Comparison of ENCODE assay signal across 1 cellular context in the genomic region with DNA sequence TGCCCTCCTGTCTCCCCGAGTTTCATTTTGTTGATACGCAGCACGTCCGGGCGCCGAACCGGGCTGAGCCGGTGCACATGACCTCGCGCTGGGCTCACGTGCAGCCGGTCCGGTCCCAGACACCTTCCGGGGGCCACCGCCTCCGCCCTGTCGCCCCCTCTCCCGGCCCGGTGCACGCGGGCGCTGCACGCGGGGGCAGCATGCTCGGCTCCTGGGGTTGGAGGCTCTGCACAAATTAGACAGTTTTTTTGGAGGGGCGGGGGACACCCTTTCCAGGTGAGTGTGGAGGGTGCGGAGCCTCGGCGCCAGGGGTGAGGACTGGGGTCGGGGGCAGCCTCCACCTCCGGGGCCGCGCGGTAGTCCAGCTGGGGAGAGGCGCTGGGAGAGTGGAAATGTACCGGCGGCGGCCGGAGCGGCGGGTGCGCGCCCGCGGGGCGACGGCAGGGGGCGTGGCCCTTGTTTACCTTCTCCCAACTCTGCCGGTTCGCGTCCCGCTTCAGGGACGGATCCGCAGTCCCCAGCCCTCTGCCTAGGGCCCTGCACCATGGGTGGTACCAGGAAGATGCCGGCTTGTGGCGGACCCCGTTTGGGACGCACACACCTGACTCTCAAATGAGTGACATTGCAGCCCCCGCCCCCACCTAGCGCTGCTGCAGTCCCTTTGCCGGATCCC.
A peak's percentile ranks its signal among the peaks of the same experiment; 100 is the strongest.
TF ChIP-seq lines count a peak whose summit lies in the region.

No MANE protein-coding gene starts in this region.

TF ChIP-seq in HepG2, 621 proteins besides CTCF, POLR2A, EP300 and RAD21 (continued from another document):
- no peak for TF ChIP-seq ZNF674 (CRISPR knock-in tag; IDR thresholded peaks at IDR 0.05; ENCODE audit: low read depth)
- TF ChIP-seq CENPT (CRISPR knock-in tag; IDR thresholded peaks at IDR 0.05; ENCODE audit: low read depth), result no peak
- no peak; the same call in 1 of the 2 replicates for TF ChIP-seq ZFX (CRISPR knock-in tag; IDR thresholded peaks at IDR 0.05; ENCODE audit: low read depth)
- TF ChIP-seq, protein P1, sequence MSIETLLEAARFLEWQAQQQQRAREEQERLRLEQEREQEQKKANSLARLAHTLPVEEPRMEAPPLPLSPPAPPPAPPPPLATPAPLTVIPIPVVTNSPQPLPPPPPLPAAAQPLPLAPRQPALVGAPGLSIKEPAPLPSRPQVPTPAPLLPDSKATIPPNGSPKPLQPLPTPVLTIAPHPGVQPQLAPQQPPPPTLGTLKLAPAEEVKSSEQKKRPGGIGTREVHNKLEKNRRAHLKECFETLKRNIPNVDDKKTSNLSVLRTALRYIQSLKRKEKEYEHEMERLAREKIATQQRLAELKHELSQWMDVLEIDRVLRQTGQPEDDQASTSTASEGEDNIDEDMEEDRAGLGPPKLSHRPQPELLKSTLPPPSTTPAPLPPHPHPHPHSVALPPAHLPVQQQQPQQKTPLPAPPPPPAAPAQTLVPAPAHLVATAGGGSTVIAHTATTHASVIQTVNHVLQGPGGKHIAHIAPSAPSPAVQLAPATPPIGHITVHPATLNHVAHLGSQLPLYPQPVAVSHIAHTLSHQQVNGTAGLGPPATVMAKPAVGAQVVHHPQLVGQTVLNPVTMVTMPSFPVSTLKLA (IDR thresholded peaks at IDR 0.05), result peak; percentile 32; the same call in 1 of the 2 replicates
- TF ChIP-seq, protein P2, sequence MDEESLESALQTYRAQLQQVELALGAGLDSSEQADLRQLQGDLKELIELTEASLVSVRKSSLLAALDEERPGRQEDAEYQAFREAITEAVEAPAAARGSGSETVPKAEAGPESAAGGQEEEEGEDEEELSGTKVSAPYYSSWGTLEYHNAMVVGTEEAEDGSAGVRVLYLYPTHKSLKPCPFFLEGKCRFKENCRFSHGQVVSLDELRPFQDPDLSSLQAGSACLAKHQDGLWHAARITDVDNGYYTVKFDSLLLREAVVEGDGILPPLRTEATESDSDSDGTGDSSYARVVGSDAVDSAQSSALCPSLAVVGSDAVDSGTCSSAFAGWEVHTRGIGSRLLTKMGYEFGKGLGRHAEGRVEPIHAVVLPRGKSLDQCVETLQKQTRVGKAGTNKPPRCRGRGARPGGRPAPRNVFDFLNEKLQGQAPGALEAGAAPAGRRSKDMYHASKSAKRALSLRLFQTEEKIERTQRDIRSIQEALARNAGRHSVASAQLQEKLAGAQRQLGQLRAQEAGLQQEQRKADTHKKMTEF (CRISPR knock-in tag; IDR thresholded peaks at IDR 0.05), result peak; percentile 76
- no peak for TF ChIP-seq ZNF20 (CRISPR knock-in tag; IDR thresholded peaks at IDR 0.05)
- no peak for TF ChIP-seq MEF2D (CRISPR knock-in tag; IDR thresholded peaks at IDR 0.05)
- no peak for TF ChIP-seq SNAPC2 (CRISPR knock-in tag; IDR thresholded peaks at IDR 0.05)
- TF ChIP-seq HNF4A (CRISPR knock-in tag; IDR thresholded peaks at IDR 0.05), result peak; percentile 12; the same call in 1 of the 2 replicates
- TF ChIP-seq MED13 (CRISPR knock-in tag; IDR thresholded peaks at IDR 0.05), result no peak
- no peak; the same call in 1 of the 2 replicates for TF ChIP-seq ZC3H13 (CRISPR knock-in tag; IDR thresholded peaks at IDR 0.05)
- TF ChIP-seq, protein P3, sequence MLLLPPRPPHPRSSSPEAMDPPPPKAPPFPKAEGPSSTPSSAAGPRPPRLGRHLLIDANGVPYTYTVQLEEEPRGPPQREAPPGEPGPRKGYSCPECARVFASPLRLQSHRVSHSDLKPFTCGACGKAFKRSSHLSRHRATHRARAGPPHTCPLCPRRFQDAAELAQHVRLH (CRISPR knock-in tag; IDR thresholded peaks at IDR 0.05; ENCODE audit: borderline replicate concordance, low read depth), result no peak
- TF ChIP-seq, protein P4, sequence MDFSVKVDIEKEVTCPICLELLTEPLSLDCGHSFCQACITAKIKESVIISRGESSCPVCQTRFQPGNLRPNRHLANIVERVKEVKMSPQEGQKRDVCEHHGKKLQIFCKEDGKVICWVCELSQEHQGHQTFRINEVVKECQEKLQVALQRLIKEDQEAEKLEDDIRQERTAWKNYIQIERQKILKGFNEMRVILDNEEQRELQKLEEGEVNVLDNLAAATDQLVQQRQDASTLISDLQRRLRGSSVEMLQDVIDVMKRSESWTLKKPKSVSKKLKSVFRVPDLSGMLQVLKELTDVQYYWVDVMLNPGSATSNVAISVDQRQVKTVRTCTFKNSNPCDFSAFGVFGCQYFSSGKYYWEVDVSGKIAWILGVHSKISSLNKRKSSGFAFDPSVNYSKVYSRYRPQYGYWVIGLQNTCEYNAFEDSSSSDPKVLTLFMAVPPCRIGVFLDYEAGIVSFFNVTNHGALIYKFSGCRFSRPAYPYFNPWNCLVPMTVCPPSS (IDR thresholded peaks at IDR 0.05), result no peak
- TF ChIP-seq TCF7 (IDR thresholded peaks at IDR 0.05; ENCODE audit: low read depth), result no peak
- TF ChIP-seq, protein P5, sequence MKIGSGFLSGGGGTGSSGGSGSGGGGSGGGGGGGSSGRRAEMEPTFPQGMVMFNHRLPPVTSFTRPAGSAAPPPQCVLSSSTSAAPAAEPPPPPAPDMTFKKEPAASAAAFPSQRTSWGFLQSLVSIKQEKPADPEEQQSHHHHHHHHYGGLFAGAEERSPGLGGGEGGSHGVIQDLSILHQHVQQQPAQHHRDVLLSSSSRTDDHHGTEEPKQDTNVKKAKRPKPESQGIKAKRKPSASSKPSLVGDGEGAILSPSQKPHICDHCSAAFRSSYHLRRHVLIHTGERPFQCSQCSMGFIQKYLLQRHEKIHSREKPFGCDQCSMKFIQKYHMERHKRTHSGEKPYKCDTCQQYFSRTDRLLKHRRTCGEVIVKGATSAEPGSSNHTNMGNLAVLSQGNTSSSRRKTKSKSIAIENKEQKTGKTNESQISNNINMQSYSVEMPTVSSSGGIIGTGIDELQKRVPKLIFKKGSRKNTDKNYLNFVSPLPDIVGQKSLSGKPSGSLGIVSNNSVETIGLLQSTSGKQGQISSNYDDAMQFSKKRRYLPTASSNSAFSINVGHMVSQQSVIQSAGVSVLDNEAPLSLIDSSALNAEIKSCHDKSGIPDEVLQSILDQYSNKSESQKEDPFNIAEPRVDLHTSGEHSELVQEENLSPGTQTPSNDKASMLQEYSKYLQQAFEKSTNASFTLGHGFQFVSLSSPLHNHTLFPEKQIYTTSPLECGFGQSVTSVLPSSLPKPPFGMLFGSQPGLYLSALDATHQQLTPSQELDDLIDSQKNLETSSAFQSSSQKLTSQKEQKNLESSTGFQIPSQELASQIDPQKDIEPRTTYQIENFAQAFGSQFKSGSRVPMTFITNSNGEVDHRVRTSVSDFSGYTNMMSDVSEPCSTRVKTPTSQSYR (CRISPR knock-in tag; IDR thresholded peaks at IDR 0.05; ENCODE audit: borderline replicate concordance), result peak; percentile 49; the same call in 1 of the 2 replicates
- TF ChIP-seq ZSCAN30 (CRISPR knock-in tag; IDR thresholded peaks at IDR 0.05), result no peak
- no peak for TF ChIP-seq GFI1 (CRISPR knock-in tag; IDR thresholded peaks at IDR 0.05; ENCODE audit: borderline replicate concordance)
- no peak for TF ChIP-seq ZNF292 (CRISPR knock-in tag; IDR thresholded peaks at IDR 0.05; ENCODE audit: borderline replicate concordance, low read depth)
- no peak for TF ChIP-seq ZBTB38 (CRISPR knock-in tag; IDR thresholded peaks at IDR 0.05)
- TF ChIP-seq HNRNPUL1 (IDR thresholded peaks at IDR 0.05; ENCODE audit: low read depth, low read length), result peak; percentile 49; the same call in 1 of the 2 replicates
- TF ChIP-seq GTF2F1 (IDR thresholded peaks at IDR 0.05; ENCODE audit: low read length), result no peak
- TF ChIP-seq, protein P6, sequence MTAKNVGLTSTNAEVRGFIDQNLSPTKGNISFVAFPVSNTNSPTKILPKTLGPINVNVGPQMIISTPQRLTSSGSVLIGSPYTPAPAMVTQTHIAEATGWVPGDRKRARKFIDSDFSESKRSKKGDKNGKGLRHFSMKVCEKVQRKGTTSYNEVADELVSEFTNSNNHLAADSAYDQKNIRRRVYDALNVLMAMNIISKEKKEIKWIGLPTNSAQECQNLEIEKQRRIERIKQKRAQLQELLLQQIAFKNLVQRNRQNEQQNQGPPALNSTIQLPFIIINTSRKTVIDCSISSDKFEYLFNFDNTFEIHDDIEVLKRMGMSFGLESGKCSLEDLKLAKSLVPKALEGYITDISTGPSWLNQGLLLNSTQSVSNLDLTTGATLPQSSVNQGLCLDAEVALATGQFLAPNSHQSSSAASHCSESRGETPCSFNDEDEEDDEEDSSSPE (CRISPR knock-in tag; IDR thresholded peaks at IDR 0.05), result no peak; the same call in 1 of the 2 replicates
- no peak for TF ChIP-seq STAT5B (CRISPR knock-in tag; IDR thresholded peaks at IDR 0.05)
- TF ChIP-seq NFKB2 (CRISPR knock-in tag; IDR thresholded peaks at IDR 0.05; ENCODE audit: borderline replicate concordance), result peak; percentile 84; the same call in 1 of the 2 replicates
- no peak for TF ChIP-seq ZNF569 (CRISPR knock-in tag; IDR thresholded peaks at IDR 0.05; ENCODE audit: borderline replicate concordance)
- TF ChIP-seq, protein P7, sequence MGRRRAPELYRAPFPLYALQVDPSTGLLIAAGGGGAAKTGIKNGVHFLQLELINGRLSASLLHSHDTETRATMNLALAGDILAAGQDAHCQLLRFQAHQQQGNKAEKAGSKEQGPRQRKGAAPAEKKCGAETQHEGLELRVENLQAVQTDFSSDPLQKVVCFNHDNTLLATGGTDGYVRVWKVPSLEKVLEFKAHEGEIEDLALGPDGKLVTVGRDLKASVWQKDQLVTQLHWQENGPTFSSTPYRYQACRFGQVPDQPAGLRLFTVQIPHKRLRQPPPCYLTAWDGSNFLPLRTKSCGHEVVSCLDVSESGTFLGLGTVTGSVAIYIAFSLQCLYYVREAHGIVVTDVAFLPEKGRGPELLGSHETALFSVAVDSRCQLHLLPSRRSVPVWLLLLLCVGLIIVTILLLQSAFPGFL (CRISPR knock-in tag; IDR thresholded peaks at IDR 0.05), result no peak
- TF ChIP-seq ZNF510 (CRISPR knock-in tag; IDR thresholded peaks at IDR 0.05; ENCODE audit: low read depth), result no peak
- no peak for TF ChIP-seq FOXM1 (CRISPR knock-in tag; IDR thresholded peaks at IDR 0.05)
- TF ChIP-seq SAP130 (CRISPR knock-in tag; IDR thresholded peaks at IDR 0.05; ENCODE audit: low read depth), result peak; percentile 54
- no peak for TF ChIP-seq SIN3B (IDR thresholded peaks at IDR 0.05; ENCODE audit: low read length)
- TF ChIP-seq AGO1 (IDR thresholded peaks at IDR 0.05; ENCODE audit: low read depth, low read length, poor library complexity, severe bottlenecking), result no peak
- no peak; the same call in 1 of the 2 replicates for TF ChIP-seq ZNF788 (CRISPR knock-in tag; IDR thresholded peaks at IDR 0.05; ENCODE audit: borderline replicate concordance)
- TF ChIP-seq, protein P8, sequence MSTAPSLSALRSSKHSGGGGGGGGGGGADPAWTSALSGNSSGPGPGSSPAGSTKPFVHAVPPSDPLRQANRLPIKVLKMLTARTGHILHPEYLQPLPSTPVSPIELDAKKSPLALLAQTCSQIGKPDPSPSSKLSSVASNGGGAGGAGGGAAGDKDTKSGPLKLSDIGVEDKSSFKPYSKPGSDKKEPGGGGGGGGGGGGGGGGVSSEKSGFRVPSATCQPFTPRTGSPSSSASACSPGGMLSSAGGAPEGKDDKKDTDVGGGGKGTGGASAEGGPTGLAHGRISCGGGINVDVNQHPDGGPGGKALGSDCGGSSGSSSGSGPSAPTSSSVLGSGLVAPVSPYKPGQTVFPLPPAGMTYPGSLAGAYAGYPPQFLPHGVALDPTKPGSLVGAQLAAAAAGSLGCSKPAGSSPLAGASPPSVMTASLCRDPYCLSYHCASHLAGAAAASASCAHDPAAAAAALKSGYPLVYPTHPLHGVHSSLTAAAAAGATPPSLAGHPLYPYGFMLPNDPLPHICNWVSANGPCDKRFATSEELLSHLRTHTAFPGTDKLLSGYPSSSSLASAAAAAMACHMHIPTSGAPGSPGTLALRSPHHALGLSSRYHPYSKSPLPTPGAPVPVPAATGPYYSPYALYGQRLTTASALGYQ (CRISPR knock-in tag; IDR thresholded peaks at IDR 0.05), result peak; percentile 61
- peak; percentile 93 for TF ChIP-seq BHLHE40 (IDR thresholded peaks at IDR 0.05; ENCODE audit: low read length)
- TF ChIP-seq ZNF468 (CRISPR knock-in tag; IDR thresholded peaks at IDR 0.05), result no peak
- no peak for TF ChIP-seq NFIC (IDR thresholded peaks at IDR 0.05; ENCODE audit: low read length)
- 0 out of 2 replicates have a peak, but pooled peaks have one; percentile 33 for TF ChIP-seq ZNF841 (CRISPR knock-in tag; IDR thresholded peaks at IDR 0.05; ENCODE audit: borderline replicate concordance)
- TF ChIP-seq RNF2 (conservative IDR thresholded peaks at IDR 0.05; ENCODE audit: low read depth), result no peak
- TF ChIP-seq PHF20 (CRISPR knock-in tag; IDR thresholded peaks at IDR 0.05), result peak; percentile 13; the same call in 1 of the 2 replicates
- TF ChIP-seq ZNF17 (CRISPR knock-in tag; IDR thresholded peaks at IDR 0.05), result no peak
- no peak for TF ChIP-seq HOXA7 (CRISPR knock-in tag; IDR thresholded peaks at IDR 0.05)
- no peak for TF ChIP-seq MIER2 (CRISPR knock-in tag; IDR thresholded peaks at IDR 0.05)
- TF ChIP-seq ZFAT (CRISPR knock-in tag; conservative IDR thresholded peaks at IDR 0.05), result no peak
- peak; percentile 62; the same call in 1 of the 2 replicates for TF ChIP-seq NFATC3 (CRISPR knock-in tag; IDR thresholded peaks at IDR 0.05)
- TF ChIP-seq ZNF780A (CRISPR knock-in tag; IDR thresholded peaks at IDR 0.05), result no peak
- TF ChIP-seq SNAI1 (CRISPR knock-in tag; IDR thresholded peaks at IDR 0.05; ENCODE audit: borderline replicate concordance), result no peak
- no peak for TF ChIP-seq HNRNPH1 (optimal IDR thresholded peaks at IDR 0.05; ENCODE audit: low read depth, low read length)
- no peak for TF ChIP-seq ZNF44 (CRISPR knock-in tag; IDR thresholded peaks at IDR 0.05)
- peak; percentile 24; the same call in 1 of the 2 replicates for TF ChIP-seq PHF21A (CRISPR knock-in tag; IDR thresholded peaks at IDR 0.05)
- no peak for TF ChIP-seq ZNF33B (CRISPR knock-in tag; IDR thresholded peaks at IDR 0.05)
- TF ChIP-seq ZNF83 (CRISPR knock-in tag; IDR thresholded peaks at IDR 0.05; ENCODE audit: borderline replicate concordance), result 0 out of 2 replicates have a peak, but pooled peaks have one; percentile 38
- TF ChIP-seq, protein P9, sequence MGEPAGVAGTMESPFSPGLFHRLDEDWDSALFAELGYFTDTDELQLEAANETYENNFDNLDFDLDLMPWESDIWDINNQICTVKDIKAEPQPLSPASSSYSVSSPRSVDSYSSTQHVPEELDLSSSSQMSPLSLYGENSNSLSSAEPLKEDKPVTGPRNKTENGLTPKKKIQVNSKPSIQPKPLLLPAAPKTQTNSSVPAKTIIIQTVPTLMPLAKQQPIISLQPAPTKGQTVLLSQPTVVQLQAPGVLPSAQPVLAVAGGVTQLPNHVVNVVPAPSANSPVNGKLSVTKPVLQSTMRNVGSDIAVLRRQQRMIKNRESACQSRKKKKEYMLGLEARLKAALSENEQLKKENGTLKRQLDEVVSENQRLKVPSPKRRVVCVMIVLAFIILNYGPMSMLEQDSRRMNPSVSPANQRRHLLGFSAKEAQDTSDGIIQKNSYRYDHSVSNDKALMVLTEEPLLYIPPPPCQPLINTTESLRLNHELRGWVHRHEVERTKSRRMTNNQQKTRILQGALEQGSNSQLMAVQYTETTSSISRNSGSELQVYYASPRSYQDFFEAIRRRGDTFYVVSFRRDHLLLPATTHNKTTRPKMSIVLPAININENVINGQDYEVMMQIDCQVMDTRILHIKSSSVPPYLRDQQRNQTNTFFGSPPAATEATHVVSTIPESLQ (CRISPR knock-in tag; conservative IDR thresholded peaks at IDR 0.05), result no peak
- TF ChIP-seq, protein P10, sequence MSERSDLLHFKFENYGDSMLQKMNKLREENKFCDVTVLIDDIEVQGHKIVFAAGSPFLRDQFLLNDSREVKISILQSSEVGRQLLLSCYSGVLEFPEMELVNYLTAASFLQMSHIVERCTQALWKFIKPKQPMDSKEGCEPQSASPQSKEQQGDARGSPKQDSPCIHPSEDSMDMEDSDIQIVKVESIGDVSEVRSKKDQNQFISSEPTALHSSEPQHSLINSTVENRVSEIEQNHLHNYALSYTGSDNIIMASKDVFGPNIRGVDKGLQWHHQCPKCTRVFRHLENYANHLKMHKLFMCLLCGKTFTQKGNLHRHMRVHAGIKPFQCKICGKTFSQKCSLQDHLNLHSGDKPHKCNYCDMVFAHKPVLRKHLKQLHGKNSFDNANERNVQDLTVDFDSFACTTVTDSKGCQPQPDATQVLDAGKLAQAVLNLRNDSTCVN (CRISPR knock-in tag; IDR thresholded peaks at IDR 0.05; ENCODE audit: borderline replicate concordance), result no peak; the same call in 1 of the 2 replicates
